1 cellular context compared by ENCODE assay signal in the genomic region with DNA sequence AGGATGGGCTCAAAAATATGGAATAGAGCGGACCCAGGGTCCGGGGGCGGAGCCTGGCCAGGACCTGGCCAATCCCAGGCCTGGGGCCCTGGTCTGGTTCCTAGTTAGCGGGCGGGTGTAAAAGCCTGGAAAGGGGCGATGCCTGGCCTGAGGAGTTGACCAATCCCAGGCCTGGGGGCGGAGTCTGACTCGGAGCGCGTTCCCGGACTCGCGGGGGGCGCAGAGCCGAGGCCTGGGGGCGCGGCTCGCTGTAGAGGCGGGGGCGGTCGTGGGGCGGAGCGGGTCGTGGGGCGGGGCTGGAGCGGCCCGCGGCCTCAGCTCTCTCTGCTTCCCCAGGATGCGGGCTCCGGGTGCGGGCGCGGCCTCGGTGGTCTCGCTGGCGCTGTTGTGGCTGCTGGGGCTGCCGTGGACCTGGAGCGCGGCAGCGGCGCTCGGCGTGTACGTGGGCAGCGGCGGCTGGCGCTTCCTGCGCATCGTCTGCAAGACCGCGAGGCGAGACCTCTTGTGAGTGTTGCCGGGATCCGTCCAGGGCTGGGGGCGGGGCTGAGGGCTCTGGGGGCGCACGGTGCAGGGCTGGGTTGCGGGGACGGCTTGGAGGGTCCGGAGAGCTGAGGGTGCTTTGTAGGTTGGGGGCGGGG.
TF ChIP-seq lines count a peak whose summit lies in the region.

Gene SLC27A1 (plus strand): TSS at position 321 of the 638 bp plus-strand sequence. CDS start 17 bp downstream, at position 338.

TF ChIP-seq in HepG2, 621 proteins besides CTCF, POLR2A, EP300 and RAD21 (continued from another document and continues in another):
- TF ChIP-seq, protein P1, sequence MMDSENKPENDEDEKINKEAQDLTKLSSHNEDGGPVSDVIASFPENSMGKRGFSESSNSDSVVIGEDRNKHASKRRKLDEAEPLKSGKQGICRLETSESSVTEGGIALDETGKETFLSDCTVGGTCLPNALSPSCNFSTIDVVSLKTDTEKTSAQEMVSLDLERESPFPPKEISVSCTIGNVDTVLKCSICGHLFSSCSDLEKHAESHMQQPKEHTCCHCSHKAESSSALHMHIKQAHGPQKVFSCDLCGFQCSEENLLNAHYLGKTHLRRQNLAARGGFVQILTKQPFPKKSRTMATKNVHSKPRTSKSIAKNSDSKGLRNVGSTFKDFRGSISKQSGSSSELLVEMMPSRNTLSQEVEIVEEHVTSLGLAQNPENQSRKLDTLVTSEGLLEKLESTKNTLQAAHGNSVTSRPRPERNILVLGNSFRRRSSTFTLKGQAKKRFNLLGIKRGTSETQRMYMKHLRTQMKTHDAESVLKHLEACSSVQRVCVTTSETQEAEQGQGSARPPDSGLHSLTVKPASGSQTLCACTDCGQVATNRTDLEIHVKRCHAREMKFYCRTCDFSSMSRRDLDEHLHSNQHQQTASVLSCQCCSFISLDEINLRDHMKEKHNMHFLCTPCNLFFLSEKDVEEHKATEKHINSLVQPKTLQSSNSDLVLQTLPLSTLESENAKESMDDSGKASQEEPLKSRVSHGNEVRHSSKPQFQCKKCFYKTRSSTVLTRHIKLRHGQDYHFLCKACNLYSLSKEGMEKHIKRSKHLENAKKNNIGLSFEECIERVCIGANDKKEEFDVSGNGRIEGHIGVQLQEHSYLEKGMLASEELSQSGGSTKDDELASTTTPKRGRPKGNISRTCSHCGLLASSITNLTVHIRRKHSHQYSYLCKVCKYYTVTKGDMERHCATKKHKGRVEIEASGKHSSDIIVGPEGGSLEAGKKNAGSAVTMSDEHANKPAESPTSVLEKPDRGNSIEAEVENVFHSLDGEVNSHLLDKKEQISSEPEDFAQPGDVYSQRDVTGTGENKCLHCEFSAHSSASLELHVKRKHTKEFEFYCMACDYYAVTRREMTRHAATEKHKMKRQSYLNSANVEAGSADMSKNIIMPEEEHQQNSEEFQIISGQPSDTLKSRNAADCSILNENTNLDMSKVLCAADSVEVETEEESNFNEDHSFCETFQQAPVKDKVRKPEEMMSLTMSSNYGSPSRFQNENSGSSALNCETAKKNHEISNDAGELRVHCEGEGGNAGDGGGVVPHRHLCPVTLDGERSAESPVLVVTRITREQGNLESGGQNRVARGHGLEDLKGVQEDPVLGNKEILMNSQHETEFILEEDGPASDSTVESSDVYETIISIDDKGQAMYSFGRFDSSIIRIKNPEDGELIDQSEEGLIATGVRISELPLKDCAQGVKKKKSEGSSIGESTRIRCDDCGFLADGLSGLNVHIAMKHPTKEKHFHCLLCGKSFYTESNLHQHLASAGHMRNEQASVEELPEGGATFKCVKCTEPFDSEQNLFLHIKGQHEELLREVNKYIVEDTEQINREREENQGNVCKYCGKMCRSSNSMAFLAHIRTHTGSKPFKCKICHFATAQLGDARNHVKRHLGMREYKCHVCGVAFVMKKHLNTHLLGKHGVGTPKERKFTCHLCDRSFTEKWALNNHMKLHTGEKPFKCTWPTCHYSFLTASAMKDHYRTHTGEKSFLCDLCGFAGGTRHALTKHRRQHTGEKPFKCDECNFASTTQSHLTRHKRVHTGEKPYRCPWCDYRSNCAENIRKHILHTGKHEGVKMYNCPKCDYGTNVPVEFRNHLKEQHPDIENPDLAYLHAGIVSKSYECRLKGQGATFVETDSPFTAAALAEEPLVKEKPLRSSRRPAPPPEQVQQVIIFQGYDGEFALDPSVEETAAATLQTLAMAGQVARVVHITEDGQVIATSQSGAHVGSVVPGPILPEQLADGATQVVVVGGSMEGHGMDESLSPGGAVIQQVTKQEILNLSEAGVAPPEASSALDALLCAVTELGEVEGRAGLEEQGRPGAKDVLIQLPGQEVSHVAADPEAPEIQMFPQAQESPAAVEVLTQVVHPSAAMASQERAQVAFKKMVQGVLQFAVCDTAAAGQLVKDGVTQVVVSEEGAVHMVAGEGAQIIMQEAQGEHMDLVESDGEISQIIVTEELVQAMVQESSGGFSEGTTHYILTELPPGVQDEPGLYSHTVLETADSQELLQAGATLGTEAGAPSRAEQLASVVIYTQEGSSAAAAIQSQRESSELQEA (CRISPR knock-in tag; IDR thresholded peaks at IDR 0.05; ENCODE audit: not compliant biosample characterization) = no peak
- TF ChIP-seq POGZ (CRISPR knock-in tag; IDR thresholded peaks at IDR 0.05) = no peak
- TF ChIP-seq GATA4 (IDR thresholded peaks at IDR 0.05; ENCODE audit: borderline replicate concordance, low read depth) = no peak
- no peak for TF ChIP-seq SMAD1 (CRISPR knock-in tag; IDR thresholded peaks at IDR 0.05; ENCODE audit: borderline replicate concordance, low read depth)
- TF ChIP-seq ELF1 (CRISPR knock-in tag; IDR thresholded peaks at IDR 0.05) = 0 out of 2 replicates have a peak, but pooled peaks have one; percentile 12
- TF ChIP-seq ZSCAN5A (CRISPR knock-in tag; IDR thresholded peaks at IDR 0.05; ENCODE audit: borderline replicate concordance) = no peak
- TF ChIP-seq ISX (CRISPR knock-in tag; conservative IDR thresholded peaks at IDR 0.05) = no peak
- no peak for TF ChIP-seq ZNF678 (CRISPR knock-in tag; IDR thresholded peaks at IDR 0.05)
- TF ChIP-seq DPF2 (CRISPR knock-in tag; IDR thresholded peaks at IDR 0.05; ENCODE audit: borderline replicate concordance, low read depth) = no peak
- no peak for TF ChIP-seq ZNF670 (CRISPR knock-in tag; IDR thresholded peaks at IDR 0.05; ENCODE audit: borderline replicate concordance)
- no peak for TF ChIP-seq NPAS2 (CRISPR knock-in tag; IDR thresholded peaks at IDR 0.05; ENCODE audit: borderline replicate concordance)
- TF ChIP-seq TARDBP (CRISPR knock-in tag; IDR thresholded peaks at IDR 0.05) = no peak
- TF ChIP-seq ONECUT2 (CRISPR knock-in tag; IDR thresholded peaks at IDR 0.05) = no peak
- no peak for TF ChIP-seq ZFAT (CRISPR knock-in tag; conservative IDR thresholded peaks at IDR 0.05)
- TF ChIP-seq RAD51 (IDR thresholded peaks at IDR 0.05; ENCODE audit: borderline replicate concordance) = no peak
- TF ChIP-seq, protein P2, sequence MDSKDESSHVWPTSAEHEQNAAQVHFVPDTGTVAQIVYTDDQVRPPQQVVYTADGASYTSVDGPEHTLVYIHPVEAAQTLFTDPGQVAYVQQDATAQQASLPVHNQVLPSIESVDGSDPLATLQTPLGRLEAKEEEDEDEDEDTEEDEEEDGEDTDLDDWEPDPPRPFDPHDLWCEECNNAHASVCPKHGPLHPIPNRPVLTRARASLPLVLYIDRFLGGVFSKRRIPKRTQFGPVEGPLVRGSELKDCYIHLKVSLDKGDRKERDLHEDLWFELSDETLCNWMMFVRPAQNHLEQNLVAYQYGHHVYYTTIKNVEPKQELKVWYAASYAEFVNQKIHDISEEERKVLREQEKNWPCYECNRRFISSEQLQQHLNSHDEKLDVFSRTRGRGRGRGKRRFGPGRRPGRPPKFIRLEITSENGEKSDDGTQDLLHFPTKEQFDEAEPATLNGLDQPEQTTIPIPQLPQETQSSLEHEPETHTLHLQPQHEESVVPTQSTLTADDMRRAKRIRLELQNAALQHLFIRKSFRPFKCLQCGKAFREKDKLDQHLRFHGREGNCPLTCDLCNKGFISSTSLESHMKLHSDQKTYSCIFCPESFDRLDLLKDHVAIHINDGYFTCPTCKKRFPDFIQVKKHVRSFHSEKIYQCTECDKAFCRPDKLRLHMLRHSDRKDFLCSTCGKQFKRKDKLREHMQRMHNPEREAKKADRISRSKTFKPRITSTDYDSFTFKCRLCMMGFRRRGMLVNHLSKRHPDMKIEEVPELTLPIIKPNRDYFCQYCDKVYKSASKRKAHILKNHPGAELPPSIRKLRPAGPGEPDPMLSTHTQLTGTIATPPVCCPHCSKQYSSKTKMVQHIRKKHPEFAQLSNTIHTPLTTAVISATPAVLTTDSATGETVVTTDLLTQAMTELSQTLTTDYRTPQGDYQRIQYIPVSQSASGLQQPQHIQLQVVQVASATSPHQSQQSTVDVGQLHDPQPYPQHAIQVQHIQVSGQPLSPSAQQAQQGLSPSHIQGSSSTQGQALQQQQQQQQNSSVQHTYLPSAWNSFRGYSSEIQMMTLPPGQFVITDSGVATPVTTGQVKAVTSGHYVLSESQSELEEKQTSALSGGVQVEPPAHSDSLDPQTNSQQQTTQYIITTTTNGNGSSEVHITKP (CRISPR knock-in tag; IDR thresholded peaks at IDR 0.05; ENCODE audit: low read depth) = no peak
- TF ChIP-seq ZNF556 (CRISPR knock-in tag; IDR thresholded peaks at IDR 0.05; ENCODE audit: borderline replicate concordance) = no peak
- no peak for TF ChIP-seq REXO4 (CRISPR knock-in tag; IDR thresholded peaks at IDR 0.05; ENCODE audit: borderline replicate concordance)
- TF ChIP-seq, protein P3, sequence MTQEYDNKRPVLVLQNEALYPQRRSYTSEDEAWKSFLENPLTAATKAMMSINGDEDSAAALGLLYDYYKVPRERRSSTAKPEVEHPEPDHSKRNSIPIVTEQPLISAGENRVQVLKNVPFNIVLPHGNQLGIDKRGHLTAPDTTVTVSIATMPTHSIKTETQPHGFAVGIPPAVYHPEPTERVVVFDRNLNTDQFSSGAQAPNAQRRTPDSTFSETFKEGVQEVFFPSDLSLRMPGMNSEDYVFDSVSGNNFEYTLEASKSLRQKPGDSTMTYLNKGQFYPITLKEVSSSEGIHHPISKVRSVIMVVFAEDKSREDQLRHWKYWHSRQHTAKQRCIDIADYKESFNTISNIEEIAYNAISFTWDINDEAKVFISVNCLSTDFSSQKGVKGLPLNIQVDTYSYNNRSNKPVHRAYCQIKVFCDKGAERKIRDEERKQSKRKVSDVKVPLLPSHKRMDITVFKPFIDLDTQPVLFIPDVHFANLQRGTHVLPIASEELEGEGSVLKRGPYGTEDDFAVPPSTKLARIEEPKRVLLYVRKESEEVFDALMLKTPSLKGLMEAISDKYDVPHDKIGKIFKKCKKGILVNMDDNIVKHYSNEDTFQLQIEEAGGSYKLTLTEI (CRISPR knock-in tag; conservative IDR thresholded peaks at IDR 0.05) = no peak
- TF ChIP-seq MTA1 (CRISPR knock-in tag; IDR thresholded peaks at IDR 0.05; ENCODE audit: borderline replicate concordance) = no peak
- TF ChIP-seq PHF21A (CRISPR knock-in tag; IDR thresholded peaks at IDR 0.05) = no peak
- 0 out of 4 replicates have a peak, but pooled peaks of 1 of the 2 experiments have one; percentile 39 for TF ChIP-seq HMGXB4 (CRISPR knock-in tag; IDR thresholded peaks at IDR 0.05; ENCODE audit: borderline replicate concordance in 1 of 2, low read depth in 1 of 2)
- no peak for TF ChIP-seq PHF5A (CRISPR knock-in tag; IDR thresholded peaks at IDR 0.05; ENCODE audit: low read depth, unreplicated experiment)
- no peak for TF ChIP-seq MBD4 (IDR thresholded peaks at IDR 0.05; ENCODE audit: borderline replicate concordance, low read length)
- TF ChIP-seq EEA1 (CRISPR knock-in tag; IDR thresholded peaks at IDR 0.05; ENCODE audit: borderline replicate concordance) = no peak
- no peak for TF ChIP-seq LCORL (IDR thresholded peaks at IDR 0.05)
- TF ChIP-seq LCORL (CRISPR knock-in tag; IDR thresholded peaks at IDR 0.05) = peak; percentile 27; the same call in 1 of the 2 replicates
- TF ChIP-seq NFE2 (CRISPR knock-in tag; IDR thresholded peaks at IDR 0.05) = no peak
- peak; percentile 43; the same call in 1 of the 2 replicates for TF ChIP-seq ZNF446 (CRISPR knock-in tag; IDR thresholded peaks at IDR 0.05)
- no peak for TF ChIP-seq ZBTB1 (CRISPR knock-in tag; IDR thresholded peaks at IDR 0.05; ENCODE audit: borderline replicate concordance)
- no peak for TF ChIP-seq TOPORS (CRISPR knock-in tag; IDR thresholded peaks at IDR 0.05)
- TF ChIP-seq YEATS4 (CRISPR knock-in tag; IDR thresholded peaks at IDR 0.05; ENCODE audit: borderline replicate concordance) = 0 out of 2 replicates have a peak, but pooled peaks have one; percentile 8
- TF ChIP-seq MIXL1 (CRISPR knock-in tag; IDR thresholded peaks at IDR 0.05) = no peak
- TF ChIP-seq, protein P4, sequence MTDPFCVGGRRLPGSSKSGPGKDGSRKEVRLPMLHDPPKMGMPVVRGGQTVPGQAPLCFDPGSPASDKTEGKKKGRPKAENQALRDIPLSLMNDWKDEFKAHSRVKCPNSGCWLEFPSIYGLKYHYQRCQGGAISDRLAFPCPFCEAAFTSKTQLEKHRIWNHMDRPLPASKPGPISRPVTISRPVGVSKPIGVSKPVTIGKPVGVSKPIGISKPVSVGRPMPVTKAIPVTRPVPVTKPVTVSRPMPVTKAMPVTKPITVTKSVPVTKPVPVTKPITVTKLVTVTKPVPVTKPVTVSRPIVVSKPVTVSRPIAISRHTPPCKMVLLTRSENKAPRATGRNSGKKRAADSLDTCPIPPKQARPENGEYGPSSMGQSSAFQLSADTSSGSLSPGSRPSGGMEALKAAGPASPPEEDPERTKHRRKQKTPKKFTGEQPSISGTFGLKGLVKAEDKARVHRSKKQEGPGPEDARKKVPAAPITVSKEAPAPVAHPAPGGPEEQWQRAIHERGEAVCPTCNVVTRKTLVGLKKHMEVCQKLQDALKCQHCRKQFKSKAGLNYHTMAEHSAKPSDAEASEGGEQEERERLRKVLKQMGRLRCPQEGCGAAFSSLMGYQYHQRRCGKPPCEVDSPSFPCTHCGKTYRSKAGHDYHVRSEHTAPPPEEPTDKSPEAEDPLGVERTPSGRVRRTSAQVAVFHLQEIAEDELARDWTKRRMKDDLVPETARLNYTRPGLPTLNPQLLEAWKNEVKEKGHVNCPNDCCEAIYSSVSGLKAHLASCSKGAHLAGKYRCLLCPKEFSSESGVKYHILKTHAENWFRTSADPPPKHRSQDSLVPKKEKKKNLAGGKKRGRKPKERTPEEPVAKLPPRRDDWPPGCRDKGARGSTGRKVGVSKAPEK (CRISPR knock-in tag; IDR thresholded peaks at IDR 0.05; ENCODE audit: borderline replicate concordance) = no peak
- TF ChIP-seq, protein P5, sequence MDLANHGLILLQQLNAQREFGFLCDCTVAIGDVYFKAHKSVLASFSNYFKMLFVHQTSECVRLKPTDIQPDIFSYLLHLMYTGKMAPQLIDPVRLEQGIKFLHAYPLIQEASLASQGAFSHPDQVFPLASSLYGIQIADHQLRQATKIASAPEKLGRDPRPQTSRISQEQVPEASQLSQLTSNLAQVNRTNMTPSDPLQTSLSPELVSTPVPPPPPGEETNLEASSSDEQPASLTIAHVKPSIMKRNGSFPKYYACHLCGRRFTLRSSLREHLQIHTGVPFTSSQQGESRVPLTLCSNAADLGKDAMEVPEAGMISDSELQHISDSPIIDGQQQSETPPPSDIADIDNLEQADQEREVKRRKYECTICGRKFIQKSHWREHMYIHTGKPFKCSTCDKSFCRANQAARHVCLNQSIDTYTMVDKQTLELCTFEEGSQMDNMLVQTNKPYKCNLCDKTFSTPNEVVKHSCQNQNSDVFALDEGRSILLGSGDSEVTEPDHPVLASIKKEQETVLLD (CRISPR knock-in tag; IDR thresholded peaks at IDR 0.05; ENCODE audit: low read depth) = no peak
